15 cellular contexts compared by ENCODE assay signal in the genomic region with DNA sequence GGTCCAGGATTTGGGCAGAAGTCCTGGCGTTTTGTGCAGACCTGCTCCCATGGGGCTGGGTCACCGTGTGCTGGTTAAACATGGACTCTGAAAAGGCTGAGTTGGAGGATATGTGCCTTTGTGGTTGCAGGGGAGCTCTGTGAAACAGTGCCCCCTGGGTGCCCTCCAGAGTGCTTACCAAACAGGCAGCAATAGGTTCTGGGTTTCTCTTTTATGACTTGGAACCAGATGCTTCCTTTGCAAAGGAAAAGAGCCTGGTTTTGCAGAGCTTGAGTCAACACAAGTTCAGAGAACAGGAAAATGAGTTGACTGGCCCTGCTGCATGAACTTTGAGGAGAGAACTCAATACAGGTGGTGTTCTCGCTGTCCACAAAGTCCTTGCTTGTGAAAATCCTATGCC.
DNase-seq lines count a peak whose midpoint lies in the region; ATAC-seq and TF ChIP-seq lines count a peak whose summit lies in the region.
"Had no signal": no experiment of that assay in that cellular context is flagged by ENCODE, and none has a peak within 500 bp of the region (broad histone marks: within the 10 kb centered on the region; RNA-seq: fewer than 3 reads in every experiment).

No MANE protein-coding gene starts in this region.

- TF ChIP-seq CTCF in cardiac muscle cell (IDR thresholded peaks at IDR 0.05; ENCODE audit: low read depth, low read length) = peak; percentile 33
- TF ChIP-seq CTCF in gastroesophageal sphincter (IDR thresholded peaks at IDR 0.05) = no peak
- no peak for TF ChIP-seq CTCF in thoracic aorta (IDR thresholded peaks at IDR 0.05)
- TF ChIP-seq CTCF in smooth muscle cell (IDR thresholded peaks at IDR 0.05; ENCODE audit: borderline replicate concordance, insufficient read depth, poor library complexity, severe bottlenecking) = no peak

- H3K4me1 ChIP-seq in cardiac muscle cell (ENCODE audit: low read depth) = no peaks in the 10 kb centered on the region
- H3K4me1 ChIP-seq in gastroesophageal sphincter = peaks cover 4 to 72% (median 9%) of the 10 kb centered on the region in 3 donors
- H3K4me1 ChIP-seq in thoracic aorta (ENCODE audit: control insufficient read depth in 1 of 2, low read depth in 2 of 2) = peaks cover 23 to 58% of the 10 kb centered on the region in 2 donors
- no peaks in the 10 kb centered on the region for H3K4me1 ChIP-seq in smooth muscle cell (ENCODE audit: low read depth)

- H3K27me3 ChIP-seq in cardiac muscle cell (no peaks in the 10 kb centered on the region), gastroesophageal sphincter (no peaks in the 10 kb centered on the region), thoracic aorta (replicated peaks; ENCODE audit: insufficient read depth) (no peaks in the 10 kb centered on the region), smooth muscle cell (ENCODE audit: low read depth) (no peaks in the 10 kb centered on the region)
- H3K27me3 ChIP-seq: testis had no signal

- H4K20me1 ChIP-seq in smooth muscle cell (ENCODE audit: low read depth) = no peaks in the 10 kb centered on the region

- 60 to 88% methylated on average over 1 of the region's 3 CpGs for WGBS in gastroesophageal sphincter (ENCODE audit: low coverage in 1 of 2), 2 donors
- WGBS in smooth muscle cell (ENCODE audit: low lambda C conversion rate) = 84% methylated on average over 3 of the region's 3 CpGs

- H3K27ac ChIP-seq in cardiac muscle cell = no peak overlapping the region
- H3K27ac ChIP-seq in gastroesophageal sphincter = peak overlapping the region in 2 of 4 donors; percentile 43 to 52
- peak overlapping the region; percentile 66 to 72 for H3K27ac ChIP-seq in thoracic aorta
- H3K27ac ChIP-seq in smooth muscle cell (ENCODE audit: low read depth) = no peak overlapping the region
- H3K27ac ChIP-seq: SK-N-MC had no signal

- intact Hi-C loops in cardiac septum (cut with DNase I) = no loop called here

- H3K36me3 ChIP-seq in cardiac muscle cell (no peaks in the 10 kb centered on the region), gastroesophageal sphincter (peaks cover 0 to 9% of the 10 kb centered on the region in 2 donors), thoracic aorta (no peaks in the 10 kb centered on the region), smooth muscle cell (ENCODE audit: low read depth) (no peaks in the 10 kb centered on the region)

- no peaks in the 10 kb centered on the region for H3F3A ChIP-seq in smooth muscle cell (ENCODE audit: low read depth)

- no peaks in the 10 kb centered on the region for H3K79me2 ChIP-seq in smooth muscle cell (ENCODE audit: low read depth)

- no peak overlapping the region for H2AFZ ChIP-seq in smooth muscle cell (ENCODE audit: low read depth)

- H3K4me2 ChIP-seq in smooth muscle cell = no peak overlapping the region

- peak in 1 of 2 donors; percentile 51 for DNase-seq in cardiac muscle cell (ENCODE audit: low read depth in 1 of 2, low spot score in 1 of 2)
- DNase-seq in cardiac septum (ENCODE audit: low spot score) = no peak
- peak; percentile 7 for DNase-seq in OCI-M1 (lab: John Stamatoyannopoulos, UW)
- DNase-seq in thoracic aorta (ENCODE audit: low spot score) = no peak
- DNase-seq in hepatic stellate cell (ENCODE audit: low spot score) = no peak
- DNase-seq in smooth muscle cell (lab: John Stamatoyannopoulos, UW; ENCODE audit: unreplicated experiment) = no peak
- no peak for DNase-seq in mucosa of gallbladder (ENCODE audit: low spot score)
- DNase-seq: cerebellar nuclear complex, glutamatergic neuron, MV-4-11 had no signal

- H3K9me3 ChIP-seq in cardiac muscle cell (ENCODE audit: low read depth) (no peaks in the 10 kb centered on the region), gastroesophageal sphincter (no peaks in the 10 kb centered on the region), thoracic aorta (no peaks in the 10 kb centered on the region), smooth muscle cell (replicated peaks; ENCODE audit: low read depth) (no peaks in the 10 kb centered on the region)
- H3K9me3 ChIP-seq: HAP-1, testis had no signal

- no peak for TF ChIP-seq POLR2A in gastroesophageal sphincter (IDR thresholded peaks at IDR 0.05)

- no peak for TF ChIP-seq EP300 in gastroesophageal sphincter (IDR thresholded peaks at IDR 0.05)

- H3K9ac ChIP-seq in smooth muscle cell (ENCODE audit: low read depth) = no peak overlapping the region

- H3K4me3 ChIP-seq in cardiac muscle cell = no peak overlapping the region
- H3K4me3 ChIP-seq in gastroesophageal sphincter = no peak overlapping the region
- no peak overlapping the region for H3K4me3 ChIP-seq in thoracic aorta
- no peak overlapping the region for H3K4me3 ChIP-seq in smooth muscle cell
- H3K4me3 ChIP-seq: HAP-1, SK-N-MC, testis had no signal

- ATAC-seq in gastroesophageal sphincter (peak; percentile 29), thoracic aorta (ENCODE audit: insufficient number of reproducible peaks, low FRiP score, low read depth) (no peak)
- ATAC-seq: activated CD4-positive, CD25-positive, alpha-beta regulatory T cell treated with anti-CD3 and anti-CD28 coated beads, Interleukin-2, amount 50 U/mL, for 24 hours had no signal

Comparison
In these comparisons a context has a peak if more than half of its experiments do, and no peak if none do; other contexts are left out.
1. H3K27ac ChIP-seq: peak in thoracic aorta (2 of 2); none in cardiac muscle cell (single experiment) and smooth muscle cell (single experiment).